Comparison of ENCODE assay signal across 8 cellular contexts in genomic region chr3:125310623-125311076, GRCh38.
DNase-seq lines count a peak whose midpoint lies in the region; ATAC-seq and FAIRE-seq lines count a peak whose summit lies in the region.

No MANE protein-coding gene starts in this region.

- H2BK5ac ChIP-seq in trophoblast cell (ENCODE audit: low read depth, low read length, poor library complexity) = no peak overlapping the region

- no peak overlapping the region for H2BK12ac ChIP-seq in trophoblast cell (ENCODE audit: low read length)

- no peak overlapping the region for H3K14ac ChIP-seq in trophoblast cell (ENCODE audit: low read length)

- H3K79me1 ChIP-seq in trophoblast cell (ENCODE audit: low read length) = no peaks in the 10 kb centered on the region

- H3K4me2 ChIP-seq in trophoblast cell (ENCODE audit: low read length) = no peak overlapping the region

- peaks cover 26% of the 10 kb centered on the region for H3K36me3 Mint-ChIP-seq in CD4-positive, CD25-positive, alpha-beta regulatory T cell
- peaks cover 49% of the 10 kb centered on the region for H3K36me3 Mint-ChIP-seq in activated naive CD4-positive, alpha-beta T cell treated with anti-CD3 and anti-CD28 coated beads, Interleukin-2, amount 10 ng/mL, durations not matched to agents 7 days and 5 days

- H3K9me3 Mint-ChIP-seq in CD4-positive, CD25-positive, alpha-beta regulatory T cell = peaks cover 0 to 2% (median 0%) of the 10 kb centered on the region in 7 donors
- peaks cover 3% of the 10 kb centered on the region for H3K9me3 Mint-ChIP-seq in activated naive CD4-positive, alpha-beta T cell treated with anti-CD3 and anti-CD28 coated beads, Interleukin-2, amount 10 ng/mL, durations not matched to agents 7 days and 5 days

- no peak overlapping the region for H2AFZ ChIP-seq in trophoblast cell (ENCODE audit: insufficient read depth, low read length, poor library complexity)

- H2AK5ac ChIP-seq in trophoblast cell (ENCODE audit: low read length) = no peak overlapping the region

- no peak overlapping the region for H3K4ac ChIP-seq in trophoblast cell (ENCODE audit: low read depth, low read length)

- no peak for FAIRE-seq in HTR-8/SVneo (lab: Jason Lieb, UNC)

- H4K12ac ChIP-seq in trophoblast cell (ENCODE audit: low read depth, low read length) = no peak overlapping the region

- no peak overlapping the region for H4K91ac ChIP-seq in trophoblast cell (ENCODE audit: low read depth, low read length)

- H3K4me1 Mint-ChIP-seq in CD4-positive, CD25-positive, alpha-beta regulatory T cell = peaks cover 40 to 63% (median 44%) of the 10 kb centered on the region in 4 donors
- H3K4me1 Mint-ChIP-seq in activated naive CD4-positive, alpha-beta T cell treated with anti-CD3 and anti-CD28 coated beads, Interleukin-2, amount 10 ng/mL, durations not matched to agents 7 days and 5 days = peaks cover 32% of the 10 kb centered on the region

- DNase-seq in CD4-positive, CD25-positive, alpha-beta regulatory T cell = peak; percentile 6 to 73 (median 48)
- peak; percentile 51 for DNase-seq in RKO (ENCODE audit: low spot score)
- peak; percentile 58 for DNase-seq in activated naive CD4-positive, alpha-beta T cell treated with anti-CD3 and anti-CD28 coated beads, Interleukin-2, amount 10 ng/mL, durations not matched to agents 7 days and 5 days
- DNase-seq in trophoblast cell = peak; percentile 25 to 43
- DNase-seq in NCI-H2107 (lab: John Stamatoyannopoulos, UW) = no peak
- no peak for DNase-seq in HTR-8/SVneo (ENCODE audit: insufficient read length, low spot score)

- CTCF ChIA-PET in activated naive CD4-positive, alpha-beta T cell treated with anti-CD3 and anti-CD28 coated beads, Interleukin-2, amount 10 ng/mL, durations not matched to agents 7 days and 5 days (lab: Charles Lee) = no interaction called here

- no peaks in the 10 kb centered on the region for H3K79me2 ChIP-seq in trophoblast cell (ENCODE audit: control insufficient read depth, insufficient read depth, low read length, poor library complexity)

- no peaks in the 10 kb centered on the region for H3K9me3 ChIP-seq in CD4-positive, CD25-positive, alpha-beta regulatory T cell (ENCODE audit: control insufficient read depth in 2 of 2, low read length in 2 of 2)
- no peaks in the 10 kb centered on the region for H3K9me3 ChIP-seq in trophoblast cell (ENCODE audit: insufficient read depth, low read depth, low read length)

- H3K27ac Mint-ChIP-seq in CD4-positive, CD25-positive, alpha-beta regulatory T cell = peak overlapping the region; percentile 93 to 95 (median 94)
- peak overlapping the region; percentile 92 for H3K27ac Mint-ChIP-seq in activated naive CD4-positive, alpha-beta T cell treated with anti-CD3 and anti-CD28 coated beads, Interleukin-2, amount 10 ng/mL, durations not matched to agents 7 days and 5 days

- no peaks in the 10 kb centered on the region for H3K27me3 ChIP-seq in CD4-positive, CD25-positive, alpha-beta regulatory T cell (ENCODE audit: control insufficient read depth, insufficient read depth, low read length)
- H3K27me3 ChIP-seq in trophoblast cell (ENCODE audit: insufficient read depth, low read length) = no peaks in the 10 kb centered on the region

- H4K8ac ChIP-seq in trophoblast cell (ENCODE audit: low read depth, low read length) = no peak overlapping the region

- no peak overlapping the region for H3K23ac ChIP-seq in trophoblast cell (ENCODE audit: low read length)

- H3K18ac ChIP-seq in trophoblast cell (ENCODE audit: low read length) = no peak overlapping the region

- no peaks in the 10 kb centered on the region for H3K27me3 Mint-ChIP-seq in CD4-positive, CD25-positive, alpha-beta regulatory T cell
- no peaks in the 10 kb centered on the region for H3K27me3 Mint-ChIP-seq in activated naive CD4-positive, alpha-beta T cell treated with anti-CD3 and anti-CD28 coated beads, Interleukin-2, amount 10 ng/mL, durations not matched to agents 7 days and 5 days

- peak overlapping the region; percentile 73 for H3K27ac ChIP-seq in CD4-positive, CD25-positive, alpha-beta regulatory T cell (ENCODE audit: insufficient read depth, low read length, poor library complexity, severe bottlenecking)
- no peak overlapping the region for H3K27ac ChIP-seq in trophoblast cell (ENCODE audit: low read depth, low read length)

- peak overlapping the region; percentile 81 for H3K4me3 ChIP-seq in CD4-positive, CD25-positive, alpha-beta regulatory T cell (ENCODE audit: low read depth, low read length)
- H3K4me3 ChIP-seq in trophoblast cell (ENCODE audit: low read depth, low read length) = no peak overlapping the region

- peaks cover 18% of the 10 kb centered on the region for H3K36me3 ChIP-seq in CD4-positive, CD25-positive, alpha-beta regulatory T cell (ENCODE audit: control insufficient read depth, insufficient read depth, low read length)
- no peaks in the 10 kb centered on the region for H3K36me3 ChIP-seq in trophoblast cell (ENCODE audit: control insufficient read depth in 1 of 2, insufficient read depth in 2 of 2, low read length in 2 of 2)

- H3K4me3 Mint-ChIP-seq in CD4-positive, CD25-positive, alpha-beta regulatory T cell = peak overlapping the region; percentile 86 to 91 (median 88)
- H3K4me3 Mint-ChIP-seq in activated naive CD4-positive, alpha-beta T cell treated with anti-CD3 and anti-CD28 coated beads, Interleukin-2, amount 10 ng/mL, durations not matched to agents 7 days and 5 days = peak overlapping the region; percentile 78

- H3K9ac ChIP-seq in trophoblast cell (ENCODE audit: low read length) = no peak overlapping the region

- peaks cover 13% of the 10 kb centered on the region for H3K4me1 ChIP-seq in CD4-positive, CD25-positive, alpha-beta regulatory T cell (ENCODE audit: control insufficient read depth, insufficient read depth, low read length, poor library complexity, severe bottlenecking)
- peaks cover 0 to 2% of the 10 kb centered on the region in 2 experiments for H3K4me1 ChIP-seq in trophoblast cell (ENCODE audit: control insufficient read depth in 1 of 2, insufficient read depth in 2 of 2, low read length in 2 of 2)

- ATAC-seq in CD4-positive, CD25-positive, alpha-beta regulatory T cell (ENCODE audit: low read depth in 2 of 2) = peak; percentile 85 to 87
- ATAC-seq in HG02852 (IDR thresholded peaks at IDR 0.05; ENCODE audit: unreplicated experiment) (no peak), GM21390 (IDR thresholded peaks at IDR 0.05; ENCODE audit: unreplicated experiment) (no peak)

- no CpG with 5 or more reads among the region's 5 CpGs for WGBS in trophoblast cell (ENCODE audit: extremely low coverage, insufficient coverage, insufficient read length)

- H2BK120ac ChIP-seq in trophoblast cell (ENCODE audit: insufficient read depth, low read length, poor library complexity) = no peak overlapping the region

Comparison
In these comparisons a context has a peak if more than half of its experiments do, and no peak if none do; other contexts are left out.
1. ATAC-seq: peak in CD4-positive, CD25-positive, alpha-beta regulatory T cell (2 of 2); none in HG02852 (single experiment) and GM21390 (single experiment).
2. DNase-seq: peak in CD4-positive, CD25-positive, alpha-beta regulatory T cell (3 of 3), RKO (single experiment), activated naive CD4-positive, alpha-beta T cell treated with anti-CD3 and anti-CD28 coated beads, Interleukin-2, amount 10 ng/mL, durations not matched to agents 7 days and 5 days (single experiment) and trophoblast cell (2 of 2); none in NCI-H2107 (single experiment) and HTR-8/SVneo (single experiment).